8 cellular contexts compared by ENCODE assay signal in the genomic region with DNA sequence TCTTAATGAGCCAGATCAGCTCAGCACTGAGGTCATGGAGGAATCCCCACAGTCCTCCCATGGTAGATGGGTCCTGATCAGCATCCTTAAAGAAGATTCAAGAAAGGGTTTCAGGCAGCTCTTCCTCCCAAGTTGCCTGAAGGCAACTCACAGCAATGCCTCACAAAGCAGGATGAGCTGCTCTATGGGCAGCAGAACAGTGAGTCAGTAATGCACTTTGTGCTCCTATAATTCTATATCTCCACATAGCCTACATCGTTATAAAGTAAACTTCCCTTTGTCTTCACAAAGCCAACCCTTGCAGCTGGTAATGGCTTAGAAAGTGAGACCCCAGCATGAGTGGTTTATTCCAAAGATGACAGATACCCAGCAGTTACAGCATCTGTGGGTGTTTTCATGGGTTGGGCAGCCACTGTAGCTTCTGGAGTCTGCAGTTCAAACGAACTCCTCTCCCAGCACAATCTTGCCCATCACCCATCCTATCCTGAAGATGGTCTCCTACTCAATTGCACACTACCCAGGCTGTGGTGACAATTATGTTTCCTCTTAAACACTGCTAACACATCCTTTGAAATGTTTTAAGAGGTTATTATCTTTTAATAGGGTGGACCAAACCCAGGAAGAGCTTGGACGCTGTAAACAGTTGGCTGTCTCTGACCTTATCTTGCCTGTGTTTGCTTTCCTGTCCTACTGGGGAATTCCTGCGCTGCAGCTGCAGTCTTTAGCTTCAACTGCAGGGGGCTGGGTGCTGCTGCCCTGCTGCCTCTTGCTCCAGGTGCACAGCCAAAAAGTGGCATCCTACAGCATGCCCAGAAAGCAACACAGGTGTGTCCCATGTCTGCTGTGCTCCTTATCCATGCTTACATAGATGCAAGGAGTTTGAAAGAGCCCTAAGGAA.
A peak's percentile ranks its signal among the peaks of the same experiment; 100 is the strongest.
DNase-seq lines count a peak whose midpoint lies in the region; ATAC-seq, FAIRE-seq and TF ChIP-seq lines count a peak whose summit lies in the region.
"Not testable (repeated sequence)": the region's sequence is repeated elsewhere in the genome, so short reads cannot be mapped to it uniquely, and the experiment has no call there.

No MANE protein-coding gene starts in this region.

- FAIRE-seq in A549 (lab: Jason Lieb, UNC) = not testable (repeated sequence)
- FAIRE-seq in endothelial cell of umbilical vein (lab: Jason Lieb, UNC) = peak; percentile 82

- H3K4me3 ChIP-seq in A549; KMS-11 (IDR thresholded peaks at IDR 0.05; ENCODE audit: insufficient read depth, low read depth, low read length); Panc1 (ENCODE audit: low read depth in 2 of 2, low read length in 2 of 2); endothelial cell of umbilical vein (replicated peaks in 1 of 3; ENCODE audit: insufficient read depth in 1 of 3, low read depth in 1 of 3, low read length in 3 of 3); osteoblast (ENCODE audit: insufficient read depth, low read length): not testable (repeated sequence)

- H3K27me3 Mint-ChIP-seq in activated CD8-positive, alpha-beta T cell treated with anti-CD3 and anti-CD28 coated beads, Interleukin-2, amount 10 ng/mL, durations not matched to agents 7 days and 5 days (ENCODE audit: low read depth); type B pancreatic cell: not testable (repeated sequence)

- H3K36me3 ChIP-seq in KMS-11 (ENCODE audit: insufficient read depth); Panc1 (ENCODE audit: control insufficient read depth, insufficient read depth, low read length); endothelial cell of umbilical vein (ENCODE audit: control insufficient read depth in 2 of 2, extremely low read depth in 1 of 2, insufficient read depth in 2 of 2, low read length in 2 of 2); osteoblast (ENCODE audit: insufficient read depth, low read length): not testable (repeated sequence)

- not testable (repeated sequence) for H3K36me3 Mint-ChIP-seq in activated CD8-positive, alpha-beta T cell treated with anti-CD3 and anti-CD28 coated beads, Interleukin-2, amount 10 ng/mL, durations not matched to agents 7 days and 5 days (ENCODE audit: low read depth); type B pancreatic cell

- H3K27ac Mint-ChIP-seq in activated CD8-positive, alpha-beta T cell treated with anti-CD3 and anti-CD28 coated beads, Interleukin-2, amount 10 ng/mL, durations not matched to agents 7 days and 5 days; type B pancreatic cell: not testable (repeated sequence)

- TF ChIP-seq POLR2A in A549 (IDR thresholded peaks at IDR 0.05; ENCODE audit: low read length); endothelial cell of umbilical vein (IDR thresholded peaks at IDR 0.05; ENCODE audit: low read depth, low read length): not testable (repeated sequence)

- H3K9me3 Mint-ChIP-seq in activated CD8-positive, alpha-beta T cell treated with anti-CD3 and anti-CD28 coated beads, Interleukin-2, amount 10 ng/mL, durations not matched to agents 7 days and 5 days (ENCODE audit: insufficient read depth); type B pancreatic cell: not testable (repeated sequence)

- 10% methylated on average over 3 of the region's 4 CpGs for WGBS in A549 (ENCODE audit: missing lambda C conversion rate)

- not testable (repeated sequence) for H3K79me2 ChIP-seq in KMS-11 (ENCODE audit: insufficient read depth, low read depth); endothelial cell of umbilical vein (ENCODE audit: control insufficient read depth, insufficient read depth, low read length); osteoblast (ENCODE audit: insufficient read depth, low read length)

- CTCF ChIA-PET in A549 (lab: Yijun Ruan, JAX); Panc1 (lab: Charles Lee); activated CD8-positive, alpha-beta T cell treated with anti-CD3 and anti-CD28 coated beads, Interleukin-2, amount 10 ng/mL, durations not matched to agents 7 days and 5 days (lab: Charles Lee); endothelial cell of umbilical vein (lab: Charles Lee): not testable (repeated sequence)

- intact Hi-C loops in Panc1 (cut with micrococcal nuclease; ENCODE audit: unreplicated experiment); endothelial cell of umbilical vein (cut with micrococcal nuclease): not testable (repeated sequence)

- not testable (repeated sequence) for H3K4me1 Mint-ChIP-seq in activated CD8-positive, alpha-beta T cell treated with anti-CD3 and anti-CD28 coated beads, Interleukin-2, amount 10 ng/mL, durations not matched to agents 7 days and 5 days (ENCODE audit: low read depth); type B pancreatic cell (ENCODE audit: unreplicated experiment)

- TF ChIP-seq CTCF in A549 (IDR thresholded peaks at IDR 0.05); Panc1 (IDR thresholded peaks at IDR 0.05); endothelial cell of umbilical vein (IDR thresholded peaks at IDR 0.05; ENCODE audit: extremely low read depth in 1 of 2, insufficient read depth in 1 of 2, low read depth in 1 of 2, low read length in 2 of 2): not testable (repeated sequence)
- TF ChIP-seq CTCF in KMS-11 (conservative IDR thresholded peaks at IDR 0.05; ENCODE audit: low read depth, low read length) (0 out of 2 replicates have a peak, but pooled peaks have one; percentile 22), osteoblast (IDR thresholded peaks at IDR 0.05; ENCODE audit: extremely low read depth, low read depth, low read length) (peak; percentile 5), type B pancreatic cell (conservative IDR thresholded peaks at IDR 0.05) (peak; percentile 22)

- not testable (repeated sequence) for TF ChIP-seq EP300 in A549 (IDR thresholded peaks at IDR 0.05)

- TF ChIP-seq RAD21 in A549 (conservative IDR thresholded peaks at IDR 0.05 in 1 of 2, IDR thresholded peaks at IDR 0.05 in 1 of 2) = not testable (repeated sequence)

- H3K27me3 ChIP-seq in KMS-11 (ENCODE audit: insufficient read depth, low read depth); Panc1 (ENCODE audit: control insufficient read depth, insufficient read depth, low read length); endothelial cell of umbilical vein (ENCODE audit: control insufficient read depth in 2 of 2, insufficient read depth in 2 of 2, low read length in 2 of 2); osteoblast (ENCODE audit: insufficient read depth, low read length): not testable (repeated sequence)

- not testable (repeated sequence) for H3K9me1 ChIP-seq in endothelial cell of umbilical vein (replicated peaks; ENCODE audit: control insufficient read depth, extremely low read depth, insufficient read depth, low read length)

- in situ Hi-C loops in Panc1 (cut with HindIII; ENCODE audit: low pct_unique_long_range_greater_than_20kb, low sequenced_read_pairs) = not testable (repeated sequence)

- not testable (repeated sequence) for H4K20me1 ChIP-seq in KMS-11 (ENCODE audit: insufficient read depth); endothelial cell of umbilical vein (replicated peaks; ENCODE audit: control insufficient read depth, extremely low read depth, insufficient read depth, low read length); osteoblast (ENCODE audit: insufficient read depth, low read length)

- dilution Hi-C loops in endothelial cell of umbilical vein (cut with MboI; ENCODE audit: extremely low pct_ligation_motif_present, low sequenced_read_pairs) = not testable (repeated sequence)

- ATAC-seq in A549 = peak; percentile 85 to 95; a peak in 5 of 6 replicates
- ATAC-seq in Panc1 = peak; percentile 91
- peak; percentile 42 for ATAC-seq in activated CD8-positive, alpha-beta T cell treated with anti-CD3 and anti-CD28 coated beads, Interleukin-2, amount 10 ng/mL, durations not matched to agents 7 days and 5 days
- peak; percentile 91 for ATAC-seq in left lobe of liver

- not testable (repeated sequence) for BruUV-seq in Panc1 (replicated peaks; lab: Mats Ljungman, UMichigan); endothelial cell of umbilical vein (replicated peaks; lab: Mats Ljungman, UMichigan)

- H3K9ac ChIP-seq in KMS-11; endothelial cell of umbilical vein (replicated peaks; ENCODE audit: extremely low read depth, insufficient read depth, low read length): not testable (repeated sequence)

- H3K4me3 Mint-ChIP-seq in activated CD8-positive, alpha-beta T cell treated with anti-CD3 and anti-CD28 coated beads, Interleukin-2, amount 10 ng/mL, durations not matched to agents 7 days and 5 days; type B pancreatic cell: not testable (repeated sequence)

- H3K4me1 ChIP-seq in A549; Panc1 (ENCODE audit: control insufficient read depth, insufficient read depth, low read length); endothelial cell of umbilical vein (ENCODE audit: control insufficient read depth, extremely low read depth, insufficient read depth, low read length); osteoblast (ENCODE audit: insufficient read depth, low read length): not testable (repeated sequence)
- H3K4me1 ChIP-seq in KMS-11 (ENCODE audit: low read depth, poor library complexity, severe bottlenecking) = peaks cover 21% of the 10 kb centered on the region

- not testable (repeated sequence) for H3K9me3 ChIP-seq in A549; Panc1 (ENCODE audit: control insufficient read depth, insufficient read depth, low read depth, low read length); endothelial cell of umbilical vein (replicated peaks; ENCODE audit: control insufficient read depth, insufficient read depth, low read length); osteoblast (ENCODE audit: low read depth, low read length)

- DNase-seq in A549 (ENCODE audit: low read depth in 1 of 2, low spot score in 1 of 2); Panc1 (ENCODE audit: low read depth, low spot score); activated CD8-positive, alpha-beta T cell treated with anti-CD3 and anti-CD28 coated beads, Interleukin-2, amount 10 ng/mL, durations not matched to agents 7 days and 5 days; endothelial cell of umbilical vein (ENCODE audit: low read depth, low spot score); left lobe of liver (ENCODE audit: low spot score); osteoblast (ENCODE audit: insufficient read length, low spot score, missing footprints); type B pancreatic cell (ENCODE audit: extremely low spot score, unreplicated experiment): not testable (repeated sequence)

- not testable (repeated sequence) for H3K4me2 ChIP-seq in A549; endothelial cell of umbilical vein (ENCODE audit: insufficient read depth, low read length); osteoblast (ENCODE audit: insufficient read depth, low read length)
- peak overlapping the region; percentile 21; the same call in 1 of the 2 replicates for H3K4me2 ChIP-seq in KMS-11

- not testable (repeated sequence) for H2AFZ ChIP-seq in KMS-11 (ENCODE audit: low read depth); endothelial cell of umbilical vein (ENCODE audit: low read depth, low read length); osteoblast (ENCODE audit: low read length)

- POLR2A ChIA-PET in A549 (lab: Yijun Ruan, JAX); Panc1 (lab: Charles Lee); activated CD8-positive, alpha-beta T cell treated with anti-CD3 and anti-CD28 coated beads, Interleukin-2, amount 10 ng/mL, durations not matched to agents 7 days and 5 days (lab: Charles Lee); endothelial cell of umbilical vein (lab: Charles Lee): not testable (repeated sequence)

- not testable (repeated sequence) for H3K27ac ChIP-seq in A549; endothelial cell of umbilical vein (ENCODE audit: insufficient read depth, low read depth, low read length); osteoblast (ENCODE audit: low read depth, low read length)
- H3K27ac ChIP-seq in KMS-11 (peak overlapping the region; percentile 32; the same call in 1 of the 2 replicates), Panc1 (ENCODE audit: low read length) (peak overlapping the region; percentile 57)
